Comparison of ENCODE assay signal across 34 cellular contexts in the genomic region with DNA sequence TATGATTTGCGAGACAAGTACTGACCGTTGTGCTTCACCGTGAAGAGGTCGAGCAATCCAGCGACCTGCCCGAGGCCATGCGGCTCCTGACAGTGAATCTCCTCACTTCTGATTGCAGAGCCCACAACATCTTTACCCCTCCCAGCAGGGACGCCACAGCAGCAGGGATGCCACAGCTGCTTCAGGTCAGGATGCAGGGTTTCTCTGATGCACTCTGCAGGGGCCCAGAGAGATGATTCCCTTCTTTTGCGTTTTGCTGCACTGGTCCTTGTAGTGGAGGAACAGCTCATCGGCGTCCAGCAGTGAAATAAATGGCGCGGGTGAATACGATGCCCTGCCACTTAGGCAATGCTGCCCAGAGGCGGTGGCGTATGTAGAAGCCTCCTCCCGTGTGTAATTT.
"Had no signal": no experiment of that assay in that cellular context is flagged by ENCODE, and none has a peak within 500 bp of the region (broad histone marks: within the 10 kb centered on the region; RNA-seq: fewer than 3 reads in every experiment).

No MANE protein-coding gene starts in this region.

- H3K4me2 ChIP-seq: hepatocyte had no signal

- H3K27me3 Mint-ChIP-seq: activated naive CD8-positive, alpha-beta T cell treated with anti-CD3 and anti-CD28 coated beads, Interleukin-2, amount 10 ng/mL, durations not matched to agents 7 days and 5 days; brain; stimulated activated naive CD8-positive, alpha-beta T cell treated with anti-CD3 and anti-CD28 coated beads, Interleukin-15, amount 100 ng/mL, for 72 hours had no signal

- H3K27ac Mint-ChIP-seq: activated naive CD4-positive, alpha-beta T cell treated with anti-CD3 and anti-CD28 coated beads for 36 hours; activated naive CD8-positive, alpha-beta T cell treated with anti-CD3 and anti-CD28 coated beads, Interleukin-2, amount 10 ng/mL, durations not matched to agents 7 days and 5 days; immature natural killer cell; mesothelial cell of epicardium; naive B cell; nephron progenitor cell; stimulated activated memory B cell treated with anti-CD40 and anti-IgM and Interleukin-4, amounts not matched to agents 10 μg/mL and 1 μg/mL and 100 μg/mL, for 72 hours; stimulated activated naive CD8-positive, alpha-beta T cell treated with anti-CD3 and anti-CD28 coated beads, Interleukin-15, amount 100 ng/mL, for 72 hours had no signal

- H3K36me3 ChIP-seq: ascending aorta, cardiac muscle cell, colonic mucosa, gastrocnemius medialis, pancreas, prostate gland, vagina had no signal

- H3K4me3 Mint-ChIP-seq: activated naive CD4-positive, alpha-beta T cell treated with anti-CD3 and anti-CD28 coated beads for 36 hours; activated naive CD8-positive, alpha-beta T cell treated with anti-CD3 and anti-CD28 coated beads, Interleukin-2, amount 10 ng/mL, durations not matched to agents 7 days and 5 days; immature natural killer cell; mesothelial cell of epicardium; naive B cell; nephron progenitor cell; stimulated activated memory B cell treated with anti-CD40 and anti-IgM and Interleukin-4, amounts not matched to agents 10 μg/mL and 1 μg/mL and 100 μg/mL, for 72 hours; stimulated activated naive CD8-positive, alpha-beta T cell treated with anti-CD3 and anti-CD28 coated beads, Interleukin-15, amount 100 ng/mL, for 72 hours had no signal

- H3K9me3 Mint-ChIP-seq: activated naive CD4-positive, alpha-beta T cell treated with anti-CD3 and anti-CD28 coated beads for 36 hours; activated naive CD8-positive, alpha-beta T cell treated with anti-CD3 and anti-CD28 coated beads, Interleukin-2, amount 10 ng/mL, durations not matched to agents 7 days and 5 days; brain; mesothelial cell of epicardium; naive B cell; nephron progenitor cell; stimulated activated memory B cell treated with anti-CD40 and anti-IgM and Interleukin-4, amounts not matched to agents 10 μg/mL and 1 μg/mL and 100 μg/mL, for 72 hours; stimulated activated naive CD8-positive, alpha-beta T cell treated with anti-CD3 and anti-CD28 coated beads, Interleukin-15, amount 100 ng/mL, for 72 hours had no signal

- H3K27me3 ChIP-seq: ascending aorta, cardiac muscle cell, colonic mucosa, gastrocnemius medialis, hepatocyte, pancreas, sigmoid colon, upper lobe of left lung, vagina had no signal

- DNase-seq: activated CD4-positive, alpha-beta T cell treated with anti-CD3 and anti-CD28 coated beads for 48 hours; activated CD4-positive, alpha-beta T cell treated with anti-CD3 and anti-CD28 coated beads, Interleukin-2, amount 50 U/mL, for 48 hours; activated CD8-positive, alpha-beta memory T cell treated with anti-CD3 and anti-CD28 coated beads for 24 hours; activated effector memory CD4-positive, alpha-beta T cell treated with anti-CD3 and anti-CD28 coated beads, Interleukin-2, amount 50 U/mL, for 16 hours; activated naive CD4-positive, alpha-beta T cell treated with anti-CD3 and anti-CD28 coated beads for 36 hours; activated naive CD8-positive, alpha-beta T cell treated with anti-CD3 and anti-CD28 coated beads, Interleukin-2, amount 10 ng/mL, durations not matched to agents 7 days and 5 days; cerebellar nuclear complex; colonic mucosa; effector CD8-positive, alpha-beta T cell; gastrocnemius medialis; immature natural killer cell; kidney; left colon; naive B cell; nephron progenitor cell; nucleus accumbens; sigmoid colon; small intestine; stimulated activated CD4-positive, alpha-beta T cell treated with anti-CD3 and anti-CD28 coated beads, Interleukin-1b, Interleukin-23, amount 100 ng/mL, for 48 hours; stimulated activated CD4-positive, alpha-beta T cell treated with anti-CD3 and anti-CD28 coated beads, Interleukin-4, amount 100 ng/mL, for 4 hours; stimulated activated CD8-positive, alpha-beta memory T cell treated with anti-CD3 and anti-CD28 coated beads, Interleukin-4, amount 100 ng/mL, for 48 hours; stimulated activated naive CD8-positive, alpha-beta T cell treated with anti-CD3 and anti-CD28 coated beads, Interleukin-15, amount 100 ng/mL, for 72 hours; substantia nigra; upper lobe of left lung had no signal

- H3K9me3 ChIP-seq: ascending aorta, colonic mucosa, gastrocnemius medialis, pancreas, prostate gland, sigmoid colon, upper lobe of left lung, vagina had no signal

- H3K4me3 ChIP-seq: ascending aorta, cardiac muscle cell, colonic mucosa, gastrocnemius medialis, hepatocyte, pancreas, prostate gland, sigmoid colon, upper lobe of left lung, vagina had no signal

- H3K27ac ChIP-seq: ascending aorta, cardiac muscle cell, colonic mucosa, gastrocnemius medialis, hepatocyte, pancreas, prostate gland, upper lobe of left lung, vagina, VCaP had no signal

- H3K36me3 Mint-ChIP-seq: mesothelial cell of epicardium; naive B cell; stimulated activated memory B cell treated with anti-CD40 and anti-IgM and Interleukin-4, amounts not matched to agents 10 μg/mL and 1 μg/mL and 100 μg/mL, for 72 hours had no signal
